In the genomic region with DNA sequence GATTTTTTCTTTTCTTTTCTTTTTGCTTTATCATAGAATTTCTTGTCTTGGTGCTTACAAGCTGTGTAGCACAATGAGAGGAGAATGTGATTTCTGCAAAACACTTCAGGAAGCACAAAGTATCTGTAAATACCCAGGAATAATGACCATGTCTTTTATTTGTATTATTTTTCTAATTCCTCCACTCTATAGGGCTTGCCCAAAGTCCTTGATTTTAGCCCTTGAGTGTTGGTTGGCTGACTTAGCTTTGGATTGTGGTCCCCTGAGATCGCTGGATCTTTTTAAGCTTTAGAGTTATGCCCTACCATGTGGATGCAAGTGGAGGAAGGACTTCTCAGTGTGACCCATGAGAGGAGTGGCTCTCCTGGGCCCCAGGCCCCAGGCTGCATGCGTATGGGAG, we compare ENCODE assay signal across 5 cellular contexts. TPM values are rescaled to one million over a fixed set of nuclear protein-coding genes. Genes with fewer than 3 reads are reported as not detected.
"Had no signal": no experiment of that assay in that cellular context is flagged by ENCODE, and none has a peak within 500 bp of the region (broad histone marks: within the 10 kb centered on the region; RNA-seq: fewer than 3 reads in every experiment).

No MANE protein-coding gene starts in this region.

RNA-seq across cellular contexts. Expression of a gene that starts 52.2 kb away (rescaled TPM):
- total RNA-seq: occipital lobe, osteocyte, pulmonary artery endothelial cell had no signal
- polyA plus RNA-seq: naive thymus-derived CD4-positive, alpha-beta T cell; neural cell had no signal
